In genomic region chr12:26187014-26187413, GRCh38 we compare ENCODE assay signal across 32 cellular contexts. TPM values are rescaled to one million over a fixed set of nuclear protein-coding genes. Genes with fewer than 3 reads are reported as not detected.
"Had no signal": no experiment of that assay in that cellular context is flagged by ENCODE, and none has a peak within 500 bp of the region (broad histone marks: within the 10 kb centered on the region; RNA-seq: fewer than 3 reads in every experiment).

No MANE protein-coding gene starts in this region.

- H3K36me3 Mint-ChIP-seq: activated CD8-positive, alpha-beta memory T cell treated with anti-CD3 and anti-CD28 coated beads, Interleukin-2, amount 10 ng/mL, durations not matched to agents 7 days and 5 days; activated naive CD8-positive, alpha-beta T cell; mesothelial cell of epicardium; naive thymus-derived CD4-positive, alpha-beta T cell; T-cell had no signal

- H3K27ac ChIP-seq: adrenal gland, body of pancreas, cardiac muscle cell, colonic mucosa, heart right ventricle, left ventricle myocardium inferior, pancreas, prostate gland, sigmoid colon, suprapubic skin, tibial artery had no signal

- H3K4me1 ChIP-seq: adrenal gland, colonic mucosa, left ventricle myocardium inferior, pancreas, prostate gland, tibial artery had no signal

- ATAC-seq: activated CD4-positive, alpha-beta T cell treated with anti-CD3 and anti-CD28 coated beads for 36 hours; activated CD8-positive, alpha-beta memory T cell treated with anti-CD3 and anti-CD28 coated beads, Interleukin-2, amount 10 ng/mL, durations not matched to agents 7 days and 5 days; activated CD8-positive, alpha-beta T cell treated with anti-CD3 and anti-CD28 coated beads, Interleukin-2, amount 10 ng/mL, durations not matched to agents 7 days and 5 days; body of pancreas; naive thymus-derived CD4-positive, alpha-beta T cell; T-cell had no signal

- H3K4me1 Mint-ChIP-seq: activated CD8-positive, alpha-beta memory T cell treated with anti-CD3 and anti-CD28 coated beads, Interleukin-2, amount 10 ng/mL, durations not matched to agents 7 days and 5 days; naive thymus-derived CD4-positive, alpha-beta T cell; T-cell had no signal

- H3K27ac Mint-ChIP-seq: activated CD4-positive, alpha-beta T cell treated with anti-CD3 and anti-CD28 coated beads for 36 hours; activated CD8-positive, alpha-beta memory T cell treated with anti-CD3 and anti-CD28 coated beads, Interleukin-2, amount 10 ng/mL, durations not matched to agents 7 days and 5 days; activated CD8-positive, alpha-beta T cell treated with anti-CD3 and anti-CD28 coated beads, Interleukin-2, amount 10 ng/mL, durations not matched to agents 7 days and 5 days; activated naive CD8-positive, alpha-beta T cell; mesothelial cell of epicardium; naive thymus-derived CD4-positive, alpha-beta T cell; T-cell had no signal

- H3K4me3 ChIP-seq: adrenal gland, body of pancreas, cardiac muscle cell, colonic mucosa, heart right ventricle, left ventricle myocardium inferior, lung, pancreas, prostate gland, sigmoid colon, suprapubic skin, tibial artery had no signal

- H3K27me3 ChIP-seq: adrenal gland, body of pancreas, cardiac muscle cell, colonic mucosa, pancreas, sigmoid colon, suprapubic skin, tibial artery had no signal

- H3K9me3 ChIP-seq: adrenal gland, body of pancreas, colonic mucosa, heart right ventricle, left ventricle myocardium inferior, pancreas, prostate gland, sigmoid colon, suprapubic skin had no signal

- H3K4me3 Mint-ChIP-seq: activated CD4-positive, alpha-beta T cell treated with anti-CD3 and anti-CD28 coated beads for 36 hours; activated CD8-positive, alpha-beta memory T cell treated with anti-CD3 and anti-CD28 coated beads, Interleukin-2, amount 10 ng/mL, durations not matched to agents 7 days and 5 days; activated CD8-positive, alpha-beta T cell treated with anti-CD3 and anti-CD28 coated beads, Interleukin-2, amount 10 ng/mL, durations not matched to agents 7 days and 5 days; activated naive CD8-positive, alpha-beta T cell; mesothelial cell of epicardium; naive thymus-derived CD4-positive, alpha-beta T cell; T-cell had no signal

- H3K9me3 Mint-ChIP-seq: T-cell had no signal

- H3K36me3 ChIP-seq: adrenal gland, cardiac muscle cell, colonic mucosa, heart right ventricle, left ventricle myocardium inferior, pancreas, prostate gland, sigmoid colon, suprapubic skin, tibial artery had no signal

- DNase-seq: activated CD4-positive, alpha-beta T cell treated with anti-CD3 and anti-CD28 coated beads for 36 hours; activated CD4-positive, CD25-positive, alpha-beta regulatory T cell; activated CD8-positive, alpha-beta memory T cell treated with anti-CD3 and anti-CD28 coated beads, Interleukin-2, amount 10 ng/mL, durations not matched to agents 7 days and 5 days; activated CD8-positive, alpha-beta T cell treated with anti-CD3 and anti-CD28 coated beads, Interleukin-2, amount 10 ng/mL, durations not matched to agents 7 days and 5 days; activated naive CD4-positive, alpha-beta T cell; activated T-cell treated with anti-CD3 and anti-CD28 coated beads, Interleukin-2, amount 50 U/mL, for 48 hours; adrenal gland; aorta; body of pancreas; cerebellar nuclear complex; colonic mucosa; effector CD8-positive, alpha-beta T cell; erythroblast; foreskin melanocyte; heart right ventricle; left ventricle myocardium inferior; naive thymus-derived CD4-positive, alpha-beta T cell; nucleus accumbens; pancreas; sigmoid colon; stimulated activated CD4-positive, alpha-beta T cell treated with anti-CD3 and anti-CD28 coated beads, Interleukin-15, amount 100 ng/mL, for 24 hours; stimulated activated CD4-positive, alpha-beta T cell treated with anti-CD3 and anti-CD28 coated beads, Interleukin-2, amount 100 ng/mL, for 24 hours; stimulated activated naive CD4-positive, alpha-beta T cell; T-cell; tibial artery had no signal

RNA-seq across cellular contexts. Expression of gene SSPN, which starts 8.4 kb away (rescaled TPM):
- total RNA-seq: activated CD4-positive, alpha-beta T cell treated with anti-CD3 and anti-CD28 coated beads for 36 hours; activated CD8-positive, alpha-beta memory T cell treated with anti-CD3 and anti-CD28 coated beads, Interleukin-2, amount 10 ng/mL, durations not matched to agents 7 days and 5 days; activated CD8-positive, alpha-beta T cell treated with anti-CD3 and anti-CD28 coated beads, Interleukin-2, amount 10 ng/mL, durations not matched to agents 7 days and 5 days; T-helper 2 cell treated with Interferon-gamma antibody and Interleukin-4, amounts not matched to agents 100 ng/mL and 5 ng/mL, for 36 hours had no signal
- polyA plus RNA-seq: naive thymus-derived CD4-positive, alpha-beta T cell had no signal
